ENCODE assay signal across 9 cellular contexts in the genomic region with DNA sequence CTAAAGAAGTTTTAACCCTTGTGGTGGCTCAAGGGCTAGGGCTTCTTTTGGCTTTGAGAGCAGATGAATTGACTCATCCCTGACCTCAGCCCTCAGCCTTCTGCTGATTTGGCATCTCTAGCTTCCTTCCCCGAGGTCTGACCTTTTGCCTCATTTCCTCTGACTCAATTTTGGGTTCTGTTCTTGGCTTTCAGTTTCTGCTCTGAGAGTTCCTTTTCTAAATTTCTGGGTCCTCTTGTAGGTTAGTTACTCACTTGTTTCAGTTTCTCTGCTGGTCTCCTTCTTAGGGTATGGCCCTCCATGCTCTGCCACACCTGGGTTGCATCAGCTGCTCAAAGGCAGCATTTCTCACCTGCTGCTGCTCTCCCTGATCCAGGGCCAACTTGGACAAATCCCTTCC. TPM values are rescaled to one million over a fixed set of nuclear protein-coding genes. Genes with fewer than 3 reads are reported as not detected.
DNase-seq lines count a peak whose midpoint lies in the region; ATAC-seq, FAIRE-seq and TF ChIP-seq lines count a peak whose summit lies in the region.
"Had no signal": no experiment of that assay in that cellular context is flagged by ENCODE, and none has a peak within 500 bp of the region (broad histone marks: within the 10 kb centered on the region; RNA-seq: fewer than 3 reads in every experiment).

No MANE protein-coding gene starts in this region.

- TF ChIP-seq EP300 in GM12878 (IDR thresholded peaks at IDR 0.05; ENCODE audit: borderline replicate concordance in 1 of 2, control insufficient read depth in 1 of 2, low read depth in 2 of 2, low read length in 2 of 2), result peak in 1 of 2 experiments; percentile 26; a peak in 1 of 4 replicates

- SMC1A ChIA-PET in GM12878 (lab: Charles Lee; ENCODE audit: uncharacterized antibody, unreplicated experiment), result interaction anchor here (0.6 to 1.6 kb wide), 4 partner anchors 18 to 509 kb away, joined by 3 to 7 read pairs (median 4); no protein-coding TSS in a partner anchor

- no peak overlapping the region for H2AFZ ChIP-seq in GM12878 (ENCODE audit: control insufficient read depth, low read depth, low read length)

- no peaks in the 10 kb centered on the region for H3K36me3 ChIP-seq in GM12878 (ENCODE audit: control insufficient read depth in 2 of 2, insufficient read depth in 2 of 2, low read length in 1 of 2)

- WGBS in GM12878 (ENCODE audit: insufficient coverage, insufficient replicate concordance, low lambda C conversion rate, missing lambda C conversion rate), result 0% methylated on average over 1 of the region's 1 CpG

- H3K9ac ChIP-seq in GM12878 (ENCODE audit: control insufficient read depth, insufficient read depth, low read length), result no peak overlapping the region

- TF ChIP-seq POLR2A in GM12878 (IDR thresholded peaks at IDR 0.05; ENCODE audit: low read depth, low read length), result no peak

- in situ Hi-C loops in GM12878 (cut with MboI), result no loop called here

- H3K79me2 ChIP-seq in GM12878 (ENCODE audit: control insufficient read depth, insufficient read depth, low read length), result no peaks in the 10 kb centered on the region

- peaks cover 1% of the 10 kb centered on the region for H3K9me3 Mint-ChIP-seq in memory B cell
- H3K9me3 Mint-ChIP-seq: neural crest cell had no signal

- ATAC-seq in GM19324 (IDR thresholded peaks at IDR 0.05; ENCODE audit: low FRiP score, unreplicated experiment), result peak; percentile 99
- ATAC-seq in HG03139 (IDR thresholded peaks at IDR 0.05; ENCODE audit: unreplicated experiment), result peak; percentile 99
- peak; percentile 100 for ATAC-seq in GM12878
- ATAC-seq in memory B cell (ENCODE audit: low read depth), result peak; percentile 39

- CTCF ChIA-PET in GM12878 (lab: Yijun Ruan, JAX), result no interaction called here

- no peaks in the 10 kb centered on the region for H3K36me3 Mint-ChIP-seq in memory B cell

- peak; percentile 11; the same call in 1 of the 2 replicates for TF ChIP-seq RAD21 in GM12878 (IDR thresholded peaks at IDR 0.05; ENCODE audit: insufficient read depth, low read depth, low read length)

- H3K27me3 Mint-ChIP-seq in memory B cell, result peaks cover 4% of the 10 kb centered on the region

- no peak overlapping the region; the same call in 1 of the 2 replicates for H3K27ac ChIP-seq in GM12878 (ENCODE audit: control insufficient read depth, insufficient read depth)

- H4K20me1 ChIP-seq in GM12878 (ENCODE audit: control insufficient read depth, insufficient read depth), result no peaks in the 10 kb centered on the region

- no peak for TF ChIP-seq CTCF in GM12878 (IDR thresholded peaks at IDR 0.05 in 2 of 3, conservative IDR thresholded peaks at IDR 0.05 in 1 of 3; ENCODE audit: control insufficient read depth in 2 of 3, extremely low read depth in 1 of 3, insufficient read depth in 1 of 3, low read depth in 3 of 3, low read length in 3 of 3)

- POLR2A ChIA-PET in GM12878 (lab: Charles Lee), result no interaction called here

- no peak overlapping the region for H3K4me3 Mint-ChIP-seq in memory B cell
- H3K4me3 Mint-ChIP-seq: neural crest cell had no signal

- intact Hi-C loops in GM12878 (cut with micrococcal nuclease; ENCODE audit: unreplicated experiment), result loop anchor here (1.0 to 10.0 kb wide), 4 partner anchors 392 to 633 kb away; partner anchors contain the start of genes LEPR and LEPROT

- no peaks in the 10 kb centered on the region for H3K9me3 ChIP-seq in GM12878 (replicated peaks; ENCODE audit: control insufficient read depth, insufficient read depth, low read length)

- FAIRE-seq in RCC 7860 (lab: Jason Lieb, UNC), result peak; percentile 89
- FAIRE-seq in GM12878 (lab: Jason Lieb, UNC), result peak; percentile 98
- no peak for FAIRE-seq in urothelium cell line (lab: Jason Lieb, UNC)

- RAD21 ChIA-PET in GM12878 (lab: Charles Lee; ENCODE audit: unreplicated experiment), result no interaction called here

- H3K27ac Mint-ChIP-seq in memory B cell, result no peak overlapping the region

- no peak overlapping the region for H3K4me3 ChIP-seq in GM12878

- peaks cover 4% of the 10 kb centered on the region for H3K4me1 Mint-ChIP-seq in memory B cell

- BruUV-seq in GM12878 (replicated peaks; lab: Mats Ljungman, UMichigan), result no TSS peak

- no peaks in the 10 kb centered on the region for H3K27me3 ChIP-seq in GM12878 (replicated peaks in 1 of 2; ENCODE audit: control insufficient read depth in 2 of 2, insufficient read depth in 2 of 2, low read length in 1 of 2)

- peaks cover 8% of the 10 kb centered on the region for H3K4me1 ChIP-seq in GM12878 (ENCODE audit: control insufficient read depth, insufficient read depth, low read length)

- DNase-seq in CD1c-positive myeloid dendritic cell (ENCODE audit: extremely low spot score) (peak; percentile 91), RCC 7860 (ENCODE audit: low spot score) (peak; percentile 80), GM12878 (ENCODE audit: low read depth, low spot score) (peak; percentile 96), memory B cell (ENCODE audit: low spot score in 2 of 2) (no peak), urothelium cell line (ENCODE audit: low spot score) (peak; percentile 68), NCI-H524 treated with DMSO at 0.1 percent for 48 hours (lab: John Stamatoyannopoulos, UW) (no peak)

- peak overlapping the region; percentile 56; the same call in 1 of the 2 replicates for H3K4me2 ChIP-seq in GM12878 (ENCODE audit: control insufficient read depth, insufficient read depth)

TF ChIP-seq in GM12878, 131 proteins besides CTCF, POLR2A, EP300 and RAD21 (continues in another document):
- no peak for TF ChIP-seq HDAC6 (IDR thresholded peaks at IDR 0.05; ENCODE audit: unreplicated experiment)
- TF ChIP-seq BHLHE40 (IDR thresholded peaks at IDR 0.05; ENCODE audit: borderline replicate concordance in 1 of 2, low read depth in 2 of 2, low read length in 1 of 2), result peak; percentile 3 to 15; a peak in 1 of 4 replicates
- TF ChIP-seq EZH2 (IDR thresholded peaks at IDR 0.05; ENCODE audit: borderline replicate concordance, control insufficient read depth, low read depth, low read length), result no peak
- TF ChIP-seq CBFB (IDR thresholded peaks at IDR 0.05; ENCODE audit: low read depth), result peak; percentile 68; the same call in 1 of the 2 replicates
- TF ChIP-seq, protein P1, sequence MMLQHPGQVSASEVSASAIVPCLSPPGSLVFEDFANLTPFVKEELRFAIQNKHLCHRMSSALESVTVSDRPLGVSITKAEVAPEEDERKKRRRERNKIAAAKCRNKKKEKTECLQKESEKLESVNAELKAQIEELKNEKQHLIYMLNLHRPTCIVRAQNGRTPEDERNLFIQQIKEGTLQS (IDR thresholded peaks at IDR 0.05; ENCODE audit: borderline replicate concordance, extremely low read depth, low read depth, low read length), result no peak
- TF ChIP-seq ZNF622 (IDR thresholded peaks at IDR 0.05), result no peak
- TF ChIP-seq TCF12 (IDR thresholded peaks at IDR 0.05; ENCODE audit: low read depth, low read length), result no peak
- TF ChIP-seq EED (IDR thresholded peaks at IDR 0.05; ENCODE audit: low read depth), result peak; percentile 78
- TF ChIP-seq NFIC (IDR thresholded peaks at IDR 0.05; ENCODE audit: low read depth, low read length), result peak; percentile 95
- TF ChIP-seq CREM (IDR thresholded peaks at IDR 0.05; ENCODE audit: low read depth), result peak; percentile 93
- TF ChIP-seq, protein P2, sequence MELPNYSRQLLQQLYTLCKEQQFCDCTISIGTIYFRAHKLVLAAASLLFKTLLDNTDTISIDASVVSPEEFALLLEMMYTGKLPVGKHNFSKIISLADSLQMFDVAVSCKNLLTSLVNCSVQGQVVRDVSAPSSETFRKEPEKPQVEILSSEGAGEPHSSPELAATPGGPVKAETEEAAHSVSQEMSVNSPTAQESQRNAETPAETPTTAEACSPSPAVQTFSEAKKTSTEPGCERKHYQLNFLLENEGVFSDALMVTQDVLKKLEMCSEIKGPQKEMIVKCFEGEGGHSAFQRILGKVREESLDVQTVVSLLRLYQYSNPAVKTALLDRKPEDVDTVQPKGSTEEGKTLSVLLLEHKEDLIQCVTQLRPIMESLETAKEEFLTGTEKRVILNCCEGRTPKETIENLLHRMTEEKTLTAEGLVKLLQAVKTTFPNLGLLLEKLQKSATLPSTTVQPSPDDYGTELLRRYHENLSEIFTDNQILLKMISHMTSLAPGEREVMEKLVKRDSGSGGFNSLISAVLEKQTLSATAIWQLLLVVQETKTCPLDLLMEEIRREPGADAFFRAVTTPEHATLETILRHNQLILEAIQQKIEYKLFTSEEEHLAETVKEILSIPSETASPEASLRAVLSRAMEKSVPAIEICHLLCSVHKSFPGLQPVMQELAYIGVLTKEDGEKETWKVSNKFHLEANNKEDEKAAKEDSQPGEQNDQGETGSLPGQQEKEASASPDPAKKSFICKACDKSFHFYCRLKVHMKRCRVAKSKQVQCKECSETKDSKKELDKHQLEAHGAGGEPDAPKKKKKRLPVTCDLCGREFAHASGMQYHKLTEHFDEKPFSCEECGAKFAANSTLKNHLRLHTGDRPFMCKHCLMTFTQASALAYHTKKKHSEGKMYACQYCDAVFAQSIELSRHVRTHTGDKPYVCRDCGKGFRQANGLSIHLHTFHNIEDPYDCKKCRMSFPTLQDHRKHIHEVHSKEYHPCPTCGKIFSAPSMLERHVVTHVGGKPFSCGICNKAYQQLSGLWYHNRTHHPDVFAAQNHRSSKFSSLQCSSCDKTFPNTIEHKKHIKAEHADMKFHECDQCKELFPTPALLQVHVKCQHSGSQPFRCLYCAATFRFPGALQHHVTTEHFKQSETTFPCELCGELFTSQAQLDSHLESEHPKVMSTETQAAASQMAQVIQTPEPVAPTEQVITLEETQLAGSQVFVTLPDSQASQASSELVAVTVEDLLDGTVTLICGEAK (IDR thresholded peaks at IDR 0.05; ENCODE audit: borderline replicate concordance), result no peak
- TF ChIP-seq ZNF217 (IDR thresholded peaks at IDR 0.05), result no peak
- TF ChIP-seq SUZ12 (IDR thresholded peaks at IDR 0.05; ENCODE audit: unreplicated experiment), result no peak

RNA-seq across cellular contexts. Expression of gene PDE4B, which starts 19.4 kb away (rescaled TPM):
- 37.3 and 40.4 TPM in 2 replicates for total RNA-seq in GM12878 (2013; cell fraction: nucleolus; rRNA removed)
- total RNA-seq in GM12878 (2014; rRNA removed) (5.6 and 7.1 TPM in 2 replicates), GM12878 (2014; rRNA removed; fragmentation: Illumina TruSeq; extraction: Trizol) (7.0 and 7.6 TPM in 2 replicates), GM12878 (2021) (5.7 and 6.3 TPM in 2 replicates)
- 5.1 TPM for polyA plus RNA-seq in GM12878 (2011; ENCODE audit: low read depth)
- polyA plus RNA-seq in GM12878 (2011; rRNA removed) (13.2 and 14.1 TPM in 2 replicates), GM12878 (2014; fragmentation: Illumina TruSeq; extraction: Trizol) (7.1 and 8.3 TPM in 2 replicates), GM12878 (2014; fragmentation: Nextera tagmentation; extraction: Ambion mirVana) (1 to 10 TPM; 3.0 to 3.5 TPM), GM12878 (2014; rRNA removed) (5.0 and 5.8 TPM in 2 replicates), GM12878 (2016; fragmentation: Nextera tagmentation; extraction: Ambion mirVana) (1 to 10 TPM; 4.2 to 5.2 TPM)
- 7.4 and 7.5 TPM in 2 replicates for polyA plus RNA-seq in GM12878 (2011; cell fraction: cytosol; rRNA removed)
- polyA plus RNA-seq in GM12878 (2011; cell fraction: nucleus; rRNA removed), result 13.0 and 13.9 TPM in 2 replicates
- polyA plus RNA-seq in GM12878 (2012), result 6.3 and 7.4 TPM in 2 replicates
- 18.2 and 22.5 TPM in 2 replicates for polyA minus RNA-seq in GM12878 (2011; rRNA and poly(A)+ RNA removed)
- 4.5 and 5.3 TPM in 2 replicates for polyA minus RNA-seq in GM12878 (2011; cell fraction: cytosol; rRNA and poly(A)+ RNA removed)
- 17.5 and 24.2 TPM in 2 replicates for polyA minus RNA-seq in GM12878 (2011; cell fraction: nucleus; rRNA and poly(A)+ RNA removed)

Comparison
In these comparisons a context has a peak if more than half of its experiments do, and no peak if none do; other contexts are left out.
1. DNase-seq: peak in CD1c-positive myeloid dendritic cell (single experiment), RCC 7860 (single experiment), GM12878 (single experiment) and urothelium cell line (single experiment); none in memory B cell (0 of 2) and NCI-H524 treated with DMSO at 0.1 percent for 48 hours (single experiment).
2. ATAC-seq: peak in every context shown above with its lines; median percentile 100 in GM12878; 99 in GM19324; 99 in HG03139; 39 in memory B cell.